Comparison of ENCODE assay signal across 1 cellular context in the genomic region with DNA sequence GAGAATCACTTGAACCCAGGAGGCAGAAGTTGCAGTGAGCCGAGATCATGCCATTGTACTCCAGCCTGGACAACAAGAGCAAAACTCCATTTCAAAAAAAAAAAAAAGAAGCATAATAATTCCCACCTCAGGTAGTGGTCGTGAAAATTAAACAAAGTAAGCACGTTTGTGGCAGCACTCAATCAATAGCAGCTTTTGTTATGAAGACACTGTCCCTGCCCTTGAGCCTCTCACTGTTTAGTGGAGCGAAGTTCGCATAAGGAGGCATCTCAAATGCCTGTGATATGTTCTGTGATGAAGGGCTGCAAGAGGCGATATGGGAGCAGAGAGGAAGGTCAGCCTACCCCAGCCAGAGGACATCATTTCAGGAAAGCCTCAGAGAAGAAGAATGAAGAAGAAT.
TF ChIP-seq lines count a peak whose summit lies in the region.

No MANE protein-coding gene starts in this region.

TF ChIP-seq in HepG2, 621 proteins besides CTCF, POLR2A, EP300 and RAD21 (continued from another document and continues in another):
- TF ChIP-seq AKNA (CRISPR knock-in tag; IDR thresholded peaks at IDR 0.05; ENCODE audit: borderline replicate concordance): no peak
- TF ChIP-seq ZSCAN25 (CRISPR knock-in tag; IDR thresholded peaks at IDR 0.05): no peak
- TF ChIP-seq DDIT3 (CRISPR knock-in tag; IDR thresholded peaks at IDR 0.05): no peak
- peak; percentile 43; the same call in 1 of the 2 replicates for TF ChIP-seq DPF2 (CRISPR knock-in tag; IDR thresholded peaks at IDR 0.05; ENCODE audit: borderline replicate concordance, low read depth)
- TF ChIP-seq RNF2 (conservative IDR thresholded peaks at IDR 0.05; ENCODE audit: low read depth): no peak
- TF ChIP-seq ZBTB7B (CRISPR knock-in tag; IDR thresholded peaks at IDR 0.05): peak; percentile 35; the same call in 1 of the 2 replicates
- no peak for TF ChIP-seq KDM1A (CRISPR knock-in tag; IDR thresholded peaks at IDR 0.05)
- no peak for TF ChIP-seq ZNF598 (CRISPR knock-in tag; IDR thresholded peaks at IDR 0.05; ENCODE audit: borderline replicate concordance)
- TF ChIP-seq ZNF782 (CRISPR knock-in tag; IDR thresholded peaks at IDR 0.05; ENCODE audit: borderline replicate concordance): no peak
- TF ChIP-seq ISL2 (CRISPR knock-in tag; IDR thresholded peaks at IDR 0.05): no peak
- TF ChIP-seq, protein P1, sequence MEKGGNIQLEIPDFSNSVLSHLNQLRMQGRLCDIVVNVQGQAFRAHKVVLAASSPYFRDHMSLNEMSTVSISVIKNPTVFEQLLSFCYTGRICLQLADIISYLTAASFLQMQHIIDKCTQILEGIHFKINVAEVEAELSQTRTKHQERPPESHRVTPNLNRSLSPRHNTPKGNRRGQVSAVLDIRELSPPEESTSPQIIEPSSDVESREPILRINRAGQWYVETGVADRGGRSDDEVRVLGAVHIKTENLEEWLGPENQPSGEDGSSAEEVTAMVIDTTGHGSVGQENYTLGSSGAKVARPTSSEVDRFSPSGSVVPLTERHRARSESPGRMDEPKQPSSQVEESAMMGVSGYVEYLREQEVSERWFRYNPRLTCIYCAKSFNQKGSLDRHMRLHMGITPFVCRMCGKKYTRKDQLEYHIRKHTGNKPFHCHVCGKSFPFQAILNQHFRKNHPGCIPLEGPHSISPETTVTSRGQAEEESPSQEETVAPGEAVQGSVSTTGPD (CRISPR knock-in tag; IDR thresholded peaks at IDR 0.05): no peak
- TF ChIP-seq ZNF256 (CRISPR knock-in tag; conservative IDR thresholded peaks at IDR 0.05): no peak
- no peak for TF ChIP-seq ZEB1 (IDR thresholded peaks at IDR 0.05; ENCODE audit: insufficient replicate concordance, low read depth)
- TF ChIP-seq ZNF260 (CRISPR knock-in tag; IDR thresholded peaks at IDR 0.05; ENCODE audit: borderline replicate concordance, low read depth): no peak
- TF ChIP-seq MXI1 (IDR thresholded peaks at IDR 0.05; ENCODE audit: borderline replicate concordance, low read depth, low read length): no peak
- TF ChIP-seq, protein P2, sequence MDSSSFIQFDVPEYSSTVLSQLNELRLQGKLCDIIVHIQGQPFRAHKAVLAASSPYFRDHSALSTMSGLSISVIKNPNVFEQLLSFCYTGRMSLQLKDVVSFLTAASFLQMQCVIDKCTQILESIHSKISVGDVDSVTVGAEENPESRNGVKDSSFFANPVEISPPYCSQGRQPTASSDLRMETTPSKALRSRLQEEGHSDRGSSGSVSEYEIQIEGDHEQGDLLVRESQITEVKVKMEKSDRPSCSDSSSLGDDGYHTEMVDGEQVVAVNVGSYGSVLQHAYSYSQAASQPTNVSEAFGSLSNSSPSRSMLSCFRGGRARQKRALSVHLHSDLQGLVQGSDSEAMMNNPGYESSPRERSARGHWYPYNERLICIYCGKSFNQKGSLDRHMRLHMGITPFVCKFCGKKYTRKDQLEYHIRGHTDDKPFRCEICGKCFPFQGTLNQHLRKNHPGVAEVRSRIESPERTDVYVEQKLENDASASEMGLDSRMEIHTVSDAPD (CRISPR knock-in tag; IDR thresholded peaks at IDR 0.05): no peak
- no peak for TF ChIP-seq HMGXB4 (CRISPR knock-in tag; IDR thresholded peaks at IDR 0.05; ENCODE audit: borderline replicate concordance in 1 of 2, low read depth in 1 of 2)
- TF ChIP-seq TARDBP (CRISPR knock-in tag; IDR thresholded peaks at IDR 0.05): 0 out of 2 replicates have a peak, but pooled peaks have one; percentile 19
- peak; percentile 94 for TF ChIP-seq TBX2 (CRISPR knock-in tag; IDR thresholded peaks at IDR 0.05; ENCODE audit: borderline replicate concordance)
- TF ChIP-seq XBP1 (CRISPR knock-in tag; IDR thresholded peaks at IDR 0.05): no peak
- TF ChIP-seq ELF4 (CRISPR knock-in tag; IDR thresholded peaks at IDR 0.05; ENCODE audit: borderline replicate concordance): no peak
- TF ChIP-seq ZMAT3 (CRISPR knock-in tag; conservative IDR thresholded peaks at IDR 0.05): no peak
- TF ChIP-seq, protein P3, sequence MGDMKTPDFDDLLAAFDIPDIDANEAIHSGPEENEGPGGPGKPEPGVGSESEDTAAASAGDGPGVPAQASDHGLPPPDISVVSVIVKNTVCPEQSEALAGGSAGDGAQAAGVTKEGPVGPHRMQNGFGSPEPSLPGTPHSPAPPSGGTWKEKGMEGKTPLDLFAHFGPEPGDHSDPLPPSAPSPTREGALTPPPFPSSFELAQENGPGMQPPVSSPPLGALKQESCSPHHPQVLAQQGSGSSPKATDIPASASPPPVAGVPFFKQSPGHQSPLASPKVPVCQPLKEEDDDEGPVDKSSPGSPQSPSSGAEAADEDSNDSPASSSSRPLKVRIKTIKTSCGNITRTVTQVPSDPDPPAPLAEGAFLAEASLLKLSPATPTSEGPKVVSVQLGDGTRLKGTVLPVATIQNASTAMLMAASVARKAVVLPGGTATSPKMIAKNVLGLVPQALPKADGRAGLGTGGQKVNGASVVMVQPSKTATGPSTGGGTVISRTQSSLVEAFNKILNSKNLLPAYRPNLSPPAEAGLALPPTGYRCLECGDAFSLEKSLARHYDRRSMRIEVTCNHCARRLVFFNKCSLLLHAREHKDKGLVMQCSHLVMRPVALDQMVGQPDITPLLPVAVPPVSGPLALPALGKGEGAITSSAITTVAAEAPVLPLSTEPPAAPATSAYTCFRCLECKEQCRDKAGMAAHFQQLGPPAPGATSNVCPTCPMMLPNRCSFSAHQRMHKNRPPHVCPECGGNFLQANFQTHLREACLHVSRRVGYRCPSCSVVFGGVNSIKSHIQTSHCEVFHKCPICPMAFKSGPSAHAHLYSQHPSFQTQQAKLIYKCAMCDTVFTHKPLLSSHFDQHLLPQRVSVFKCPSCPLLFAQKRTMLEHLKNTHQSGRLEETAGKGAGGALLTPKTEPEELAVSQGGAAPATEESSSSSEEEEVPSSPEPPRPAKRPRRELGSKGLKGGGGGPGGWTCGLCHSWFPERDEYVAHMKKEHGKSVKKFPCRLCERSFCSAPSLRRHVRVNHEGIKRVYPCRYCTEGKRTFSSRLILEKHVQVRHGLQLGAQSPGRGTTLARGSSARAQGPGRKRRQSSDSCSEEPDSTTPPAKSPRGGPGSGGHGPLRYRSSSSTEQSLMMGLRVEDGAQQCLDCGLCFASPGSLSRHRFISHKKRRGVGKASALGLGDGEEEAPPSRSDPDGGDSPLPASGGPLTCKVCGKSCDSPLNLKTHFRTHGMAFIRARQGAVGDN (CRISPR knock-in tag; IDR thresholded peaks at IDR 0.05): no peak
- TF ChIP-seq ZBTB3 (CRISPR knock-in tag; IDR thresholded peaks at IDR 0.05; ENCODE audit: borderline replicate concordance, low read depth): no peak
- TF ChIP-seq PRMT3 (CRISPR knock-in tag; IDR thresholded peaks at IDR 0.05; ENCODE audit: borderline replicate concordance, low read depth): no peak
- TF ChIP-seq ZNF34 (CRISPR knock-in tag; IDR thresholded peaks at IDR 0.05; ENCODE audit: borderline replicate concordance): no peak
- 0 out of 2 replicates have a peak, but pooled peaks have one; percentile 40 for TF ChIP-seq SNAPC2 (CRISPR knock-in tag; IDR thresholded peaks at IDR 0.05)
- no peak for TF ChIP-seq IRF9 (CRISPR knock-in tag; IDR thresholded peaks at IDR 0.05; ENCODE audit: borderline replicate concordance)
- no peak for TF ChIP-seq ZNF496 (CRISPR knock-in tag; IDR thresholded peaks at IDR 0.05; ENCODE audit: insufficient replicate concordance)
- TF ChIP-seq NAIF1 (CRISPR knock-in tag; IDR thresholded peaks at IDR 0.05; ENCODE audit: borderline replicate concordance): no peak
- TF ChIP-seq ATF6 (CRISPR knock-in tag; conservative IDR thresholded peaks at IDR 0.05): no peak
- TF ChIP-seq ZNF678 (CRISPR knock-in tag; IDR thresholded peaks at IDR 0.05): no peak
- no peak for TF ChIP-seq ZNF350 (CRISPR knock-in tag; IDR thresholded peaks at IDR 0.05; ENCODE audit: borderline replicate concordance, low read depth)
- TF ChIP-seq LBX2 (CRISPR knock-in tag; IDR thresholded peaks at IDR 0.05; ENCODE audit: borderline replicate concordance): no peak
- no peak for TF ChIP-seq NONO (IDR thresholded peaks at IDR 0.05)
- peak; percentile 45; the same call in 1 of the 2 replicates for TF ChIP-seq NONO (CRISPR knock-in tag; conservative IDR thresholded peaks at IDR 0.05)
- no peak for TF ChIP-seq PAX8 (CRISPR knock-in tag; IDR thresholded peaks at IDR 0.05; ENCODE audit: borderline replicate concordance)
- TF ChIP-seq, protein P4, sequence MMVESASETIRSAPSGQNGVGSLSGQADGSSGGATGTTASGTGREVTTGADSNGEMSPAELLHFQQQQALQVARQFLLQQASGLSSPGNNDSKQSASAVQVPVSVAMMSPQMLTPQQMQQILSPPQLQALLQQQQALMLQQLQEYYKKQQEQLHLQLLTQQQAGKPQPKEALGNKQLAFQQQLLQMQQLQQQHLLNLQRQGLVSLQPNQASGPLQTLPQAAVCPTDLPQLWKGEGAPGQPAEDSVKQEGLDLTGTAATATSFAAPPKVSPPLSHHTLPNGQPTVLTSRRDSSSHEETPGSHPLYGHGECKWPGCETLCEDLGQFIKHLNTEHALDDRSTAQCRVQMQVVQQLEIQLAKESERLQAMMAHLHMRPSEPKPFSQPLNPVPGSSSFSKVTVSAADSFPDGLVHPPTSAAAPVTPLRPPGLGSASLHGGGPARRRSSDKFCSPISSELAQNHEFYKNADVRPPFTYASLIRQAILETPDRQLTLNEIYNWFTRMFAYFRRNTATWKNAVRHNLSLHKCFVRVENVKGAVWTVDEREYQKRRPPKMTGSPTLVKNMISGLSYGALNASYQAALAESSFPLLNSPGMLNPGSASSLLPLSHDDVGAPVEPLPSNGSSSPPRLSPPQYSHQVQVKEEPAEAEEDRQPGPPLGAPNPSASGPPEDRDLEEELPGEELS (CRISPR knock-in tag; IDR thresholded peaks at IDR 0.05): peak; percentile 73
- TF ChIP-seq GTF2F1 (IDR thresholded peaks at IDR 0.05; ENCODE audit: low read length): no peak
- TF ChIP-seq SALL1 (CRISPR knock-in tag; IDR thresholded peaks at IDR 0.05): peak; percentile 82
- no peak for TF ChIP-seq ZNF124 (CRISPR knock-in tag; IDR thresholded peaks at IDR 0.05)
